7 cellular contexts compared by ENCODE assay signal in genomic region chr10:72308320-72308987, GRCh38. TPM values are rescaled to one million over a fixed set of nuclear protein-coding genes. Genes with fewer than 3 reads are reported as not detected.
DNase-seq lines count a peak whose midpoint lies in the region; ATAC-seq and TF ChIP-seq lines count a peak whose summit lies in the region.

No MANE protein-coding gene starts in this region.

- peaks cover 31% of the 10 kb centered on the region for H3K4me1 ChIP-seq in PC-3 (ENCODE audit: insufficient read depth, low read length)
- peaks cover 24 to 36% of the 10 kb centered on the region in 2 donors for H3K4me1 ChIP-seq in mucosa of rectum (ENCODE audit: control insufficient read depth in 2 of 2, insufficient read depth in 2 of 2, low read length in 2 of 2)

- H3K27ac ChIP-seq in PC-3 (ENCODE audit: low read length) (peak overlapping the region; percentile 67), cingulate gyrus (ENCODE audit: low read depth, low read length) (peak overlapping the region; percentile 86), mucosa of rectum (ENCODE audit: low read depth in 2 of 2, low read length in 2 of 2) (peak overlapping the region; percentile 73 to 90)

- H3K36me3 ChIP-seq in PC-3 (ENCODE audit: low read depth, low read length) (no peaks in the 10 kb centered on the region), mucosa of rectum (ENCODE audit: control insufficient read depth in 2 of 2, insufficient read depth in 2 of 2, low read length in 2 of 2) (no peaks in the 10 kb centered on the region)

- no peak for TF ChIP-seq CTCF in PC-3 (conservative IDR thresholded peaks at IDR 0.05; ENCODE audit: low read depth, low read length)

- H3K79me2 ChIP-seq in PC-3 (ENCODE audit: low read length) = no peaks in the 10 kb centered on the region

- H3K4me2 ChIP-seq in PC-3 (ENCODE audit: low read length) = peak overlapping the region; percentile 33

- BruUV-seq in PC-3 (replicated peaks; lab: Mats Ljungman, UMichigan) = no TSS peak

- no peak overlapping the region for H3K4me3 ChIP-seq in PC-3 (ENCODE audit: low read length)
- peak overlapping the region; percentile 4 to 27 for H3K4me3 ChIP-seq in mucosa of rectum (ENCODE audit: low read length in 2 of 2)

- peak overlapping the region; percentile 43; the same call in 1 of the 2 replicates for H2AFZ ChIP-seq in PC-3 (ENCODE audit: low read length)

- H3K9ac ChIP-seq in PC-3 (ENCODE audit: low read length) (peak overlapping the region; percentile 26; the same call in 1 of the 2 replicates), mucosa of rectum (ENCODE audit: low read depth in 1 of 2, low read length in 2 of 2) (peak overlapping the region; percentile 14 to 59)

- H3K9me3 ChIP-seq in PC-3 (ENCODE audit: low read length) (no peaks in the 10 kb centered on the region), mucosa of rectum (ENCODE audit: control insufficient read depth in 2 of 2, low read length in 2 of 2) (no peaks in the 10 kb centered on the region)

- POLR2A ChIA-PET in PC-3 (lab: Charles Lee; ENCODE audit: unreplicated experiment) = no interaction called here

- CTCF ChIA-PET in PC-3 (lab: Charles Lee) = no interaction called here

- peak; percentile 56 for ATAC-seq in PC-3
- no peak for ATAC-seq in GM18519 (IDR thresholded peaks at IDR 0.05; ENCODE audit: low FRiP score, unreplicated experiment)

- H3F3A ChIP-seq in PC-3 (ENCODE audit: low read length, unreplicated experiment) = no peaks in the 10 kb centered on the region

- intact Hi-C loops in PC-3 (cut with micrococcal nuclease) = no loop called here

- H3K27me3 ChIP-seq in PC-3 (ENCODE audit: low read length) = no peaks in the 10 kb centered on the region
- H3K27me3 ChIP-seq in mucosa of rectum (ENCODE audit: control insufficient read depth in 2 of 2, insufficient read depth in 2 of 2, low read length in 2 of 2) = no peaks in the 10 kb centered on the region

- no peaks in the 10 kb centered on the region for H4K20me1 ChIP-seq in PC-3 (ENCODE audit: low read length)

- no peaks in the 10 kb centered on the region for H3K9me2 ChIP-seq in PC-3 (replicated peaks; ENCODE audit: low read length)

- peak; percentile 83 for DNase-seq in H4 (ENCODE audit: low spot score)
- peak; percentile 65 for DNase-seq in PC-3
- no peak for DNase-seq in SW 1271 (lab: John Stamatoyannopoulos, UW)
- DNase-seq in NCI-H82 (lab: John Stamatoyannopoulos, UW) = no peak

RNA-seq across cellular contexts. Expression of gene DDIT4, which starts 34.7 kb away (rescaled TPM):
- total RNA-seq in H4 (2014; rRNA removed; shearing (Covaris generic)) = 227 and 278 TPM in 2 replicates
- 68.9 and 94.2 TPM in 2 replicates for total RNA-seq in PC-3 (2014; rRNA removed)

RNA-seq across cellular contexts. Expression of gene DNAJB12, which starts 46.3 kb away (rescaled TPM):
- total RNA-seq in H4 (2014; rRNA removed; shearing (Covaris generic)) = 18.1 and 22.1 TPM in 2 replicates
- 25.7 and 30.9 TPM in 2 replicates for total RNA-seq in PC-3 (2014; rRNA removed)

Comparison
In these comparisons a context has a peak if more than half of its experiments do, and no peak if none do; other contexts are left out.
1. DNase-seq: peak in H4 (single experiment) and PC-3 (single experiment); none in SW 1271 (0 of 2) and NCI-H82 (single experiment).
2. Peak in every context shown above with its lines, with median percentiles within 50 percentile points of each other: H3K27ac ChIP-seq.